Comparison of ENCODE assay signal across 24 cellular contexts in the genomic region with DNA sequence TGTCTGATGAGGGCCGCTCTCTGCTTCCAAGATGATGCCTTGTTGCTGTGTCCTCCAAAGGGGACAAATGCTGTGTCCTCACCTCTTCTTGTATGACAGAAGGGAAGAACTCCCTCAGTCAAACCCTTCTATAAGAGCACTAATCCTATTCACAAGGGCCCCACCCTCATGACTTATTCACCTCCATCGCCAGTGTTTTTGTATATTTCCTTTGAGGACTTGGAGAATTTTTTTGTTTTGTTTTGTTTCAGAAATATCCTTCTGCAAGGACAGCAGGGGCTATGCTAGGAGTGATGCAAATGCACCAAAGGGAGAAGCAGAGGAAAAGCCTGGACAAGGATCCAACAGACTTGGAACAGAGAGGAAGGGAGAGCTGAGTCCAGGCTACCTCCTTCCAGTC.
"Had no signal": no experiment of that assay in that cellular context is flagged by ENCODE, and none has a peak within 500 bp of the region (broad histone marks: within the 10 kb centered on the region; RNA-seq: fewer than 3 reads in every experiment).

No MANE protein-coding gene starts in this region.

- H3K9me3 ChIP-seq: esophagus muscularis mucosa, gastroesophageal sphincter, left ventricle myocardium inferior, lower lobe of right lung, mucosa of descending colon had no signal

- H3K9me3 Mint-ChIP-seq: immature natural killer cell had no signal

- H3K4me1 Mint-ChIP-seq: immature natural killer cell had no signal

- H3K27ac Mint-ChIP-seq: immature natural killer cell, mesothelial cell of epicardium had no signal

- H3K4me3 ChIP-seq: coronary artery, dorsolateral prefrontal cortex, esophagus muscularis mucosa, gastroesophageal sphincter, heart left ventricle, hepatocyte, left ventricle myocardium inferior, lower lobe of right lung, mucosa of descending colon had no signal

- H3K36me3 ChIP-seq: esophagus muscularis mucosa, gastroesophageal sphincter, heart left ventricle, left ventricle myocardium inferior, lower lobe of right lung had no signal

- H3K4me3 Mint-ChIP-seq: immature natural killer cell; mesothelial cell of epicardium; naive B cell; naive thymus-derived CD8-positive, alpha-beta T cell had no signal

- H3K27me3 ChIP-seq: hepatocyte had no signal

- H3K27ac ChIP-seq: coronary artery, dorsolateral prefrontal cortex, esophagus muscularis mucosa, foreskin keratinocyte, gastroesophageal sphincter, heart left ventricle, hepatocyte, left ventricle myocardium inferior, lower lobe of right lung had no signal

- ATAC-seq: foreskin keratinocyte; gastroesophageal sphincter; heart left ventricle; left colon; left lobe of liver; lower lobe of right lung; mucosa of descending colon; naive thymus-derived CD8-positive, alpha-beta T cell had no signal

- H3K79me2 ChIP-seq: hepatocyte had no signal

- H3K4me1 ChIP-seq: esophagus muscularis mucosa, foreskin keratinocyte, heart left ventricle, left ventricle myocardium inferior, lower lobe of right lung had no signal

- H3K4me2 ChIP-seq: hepatocyte had no signal

- H2AFZ ChIP-seq: hepatocyte had no signal

- DNase-seq: dermis blood vessel endothelial cell; dorsolateral prefrontal cortex; effector CD4-positive, alpha-beta T cell; effector memory CD4-positive, alpha-beta T cell; foreskin keratinocyte; heart left ventricle; hypothalamus; immature natural killer cell; islet precursor cell; kidney; kidney glomerular epithelial cell; left colon; left ventricle myocardium inferior; lower lobe of right lung; mesenchymal stem cell; mucosa of descending colon; naive B cell; naive thymus-derived CD8-positive, alpha-beta T cell had no signal

- H3K36me3 Mint-ChIP-seq: immature natural killer cell; mesothelial cell of epicardium; naive thymus-derived CD8-positive, alpha-beta T cell had no signal
